10 cellular contexts compared by ENCODE assay signal in genomic region chr20:44495257-44495656, GRCh38. TPM values are rescaled to one million over a fixed set of nuclear protein-coding genes. Genes with fewer than 3 reads are reported as not detected.
DNase-seq lines count a peak whose midpoint lies in the region; ATAC-seq and TF ChIP-seq lines count a peak whose summit lies in the region.
"Had no signal": no experiment of that assay in that cellular context is flagged by ENCODE, and none has a peak within 500 bp of the region (broad histone marks: within the 10 kb centered on the region; RNA-seq: fewer than 3 reads in every experiment).

No MANE protein-coding gene starts in this region.

- H3K4me3 Mint-ChIP-seq in naive thymus-derived CD4-positive, alpha-beta T cell = no peak overlapping the region
- H3K4me3 Mint-ChIP-seq: dendritic cell treated with granulocyte-macrophage colony-stimulating factor and Interleukin-4, amounts not matched to agents 40 ng/mL and 50 ng/mL, for 4 days had no signal

- TF ChIP-seq POLR2A in breast epithelium (IDR thresholded peaks at IDR 0.05) = no peak

- peak; percentile 26 for ATAC-seq in naive thymus-derived CD4-positive, alpha-beta T cell
- ATAC-seq in GM19328 (IDR thresholded peaks at IDR 0.05; ENCODE audit: unreplicated experiment) (no peak), GM19455 (IDR thresholded peaks at IDR 0.05; ENCODE audit: unreplicated experiment) (no peak)

- no peaks in the 10 kb centered on the region for H3K27me3 ChIP-seq in breast epithelium
- H3K27me3 ChIP-seq in naive thymus-derived CD4-positive, alpha-beta T cell (ENCODE audit: control insufficient read depth in 2 of 2, insufficient read depth in 2 of 2, low read length in 2 of 2) = no peaks in the 10 kb centered on the region

- no peaks in the 10 kb centered on the region for H3K36me3 ChIP-seq in breast epithelium
- peaks cover 10 to 91% (median 19%) of the 10 kb centered on the region in 3 experiments for H3K36me3 ChIP-seq in naive thymus-derived CD4-positive, alpha-beta T cell (ENCODE audit: control insufficient read depth in 2 of 3, insufficient read depth in 3 of 3, low read length in 3 of 3)

- peak overlapping the region; percentile 23 to 84 for H3K27ac ChIP-seq in breast epithelium
- no peak overlapping the region for H3K27ac ChIP-seq in naive thymus-derived CD4-positive, alpha-beta T cell (ENCODE audit: low read depth, low read length)

- no peaks in the 10 kb centered on the region for H3K9me3 ChIP-seq in breast epithelium
- H3K9me3 ChIP-seq in naive thymus-derived CD4-positive, alpha-beta T cell (ENCODE audit: control insufficient read depth in 2 of 3, low read length in 3 of 3) = no peaks in the 10 kb centered on the region

- DNase-seq in AML-193 (lab: John Stamatoyannopoulos, UW) (peak; percentile 91 to 92), NCI-H460 (ENCODE audit: extremely low read depth, low read depth) (peak; percentile 50), breast epithelium (ENCODE audit: low spot score in 2 of 2) (no peak), COLO829 (ENCODE audit: low spot score) (no peak), HT-29 (ENCODE audit: low spot score) (no peak)
- DNase-seq in naive thymus-derived CD4-positive, alpha-beta T cell = no peak
- DNase-seq: Right ventricle myocardium superior had no signal

- no peaks in the 10 kb centered on the region for H3K9me3 Mint-ChIP-seq in naive thymus-derived CD4-positive, alpha-beta T cell
- H3K9me3 Mint-ChIP-seq: dendritic cell treated with granulocyte-macrophage colony-stimulating factor and Interleukin-4, amounts not matched to agents 40 ng/mL and 50 ng/mL, for 4 days had no signal

- no peaks in the 10 kb centered on the region for H3K27me3 Mint-ChIP-seq in naive thymus-derived CD4-positive, alpha-beta T cell
- H3K27me3 Mint-ChIP-seq: dendritic cell treated with granulocyte-macrophage colony-stimulating factor and Interleukin-4, amounts not matched to agents 40 ng/mL and 50 ng/mL, for 4 days had no signal

- no peak for TF ChIP-seq CTCF in breast epithelium (IDR thresholded peaks at IDR 0.05)

- H3K4me1 ChIP-seq in breast epithelium = no peaks in the 10 kb centered on the region
- peaks cover 0 to 7% of the 10 kb centered on the region in 2 donors for H3K4me1 ChIP-seq in naive thymus-derived CD4-positive, alpha-beta T cell (ENCODE audit: control insufficient read depth in 2 of 2, insufficient read depth in 2 of 2, low read length in 2 of 2)

- peak overlapping the region in 7 of 9 donors; percentile 44 to 77 (median 73) for H3K27ac Mint-ChIP-seq in naive thymus-derived CD4-positive, alpha-beta T cell
- H3K27ac Mint-ChIP-seq: dendritic cell treated with granulocyte-macrophage colony-stimulating factor and Interleukin-4, amounts not matched to agents 40 ng/mL and 50 ng/mL, for 4 days had no signal

- H3K4me3 ChIP-seq in breast epithelium = no peak overlapping the region
- no peak overlapping the region for H3K4me3 ChIP-seq in naive thymus-derived CD4-positive, alpha-beta T cell (ENCODE audit: low read length)

- POLR2A ChIA-PET in naive thymus-derived CD4-positive, alpha-beta T cell (lab: Charles Lee) = interaction anchor here (0.8 kb wide), 1 partner anchor 20 kb away, joined by 3 read pairs; the partner anchor contains the start of gene TTPAL

- peaks cover 0 to 42% (median 9%) of the 10 kb centered on the region in 7 donors for H3K4me1 Mint-ChIP-seq in naive thymus-derived CD4-positive, alpha-beta T cell

- CTCF ChIA-PET in naive thymus-derived CD4-positive, alpha-beta T cell (lab: Charles Lee) = interaction anchor here (0.6 kb wide), 1 partner anchor 393 kb away, joined by 3 read pairs; no protein-coding TSS in a partner anchor

- intact Hi-C loops in breast epithelium (cut with DNase I; ENCODE audit: low total_unique reads) = no loop called here
- intact Hi-C loops in naive thymus-derived CD4-positive, alpha-beta T cell (cut with micrococcal nuclease) = no loop called here

- H3K36me3 Mint-ChIP-seq in naive thymus-derived CD4-positive, alpha-beta T cell = peaks cover 16 to 60% (median 25%) of the 10 kb centered on the region in 5 donors

RNA-seq across cellular contexts. Expression of gene TTPAL, which starts 19.6 kb away (rescaled TPM):
- total RNA-seq in NCI-H460 (2014; rRNA removed; shearing (Covaris generic)) = 8.2 and 11.3 TPM in 2 replicates
- polyA plus RNA-seq in NCI-H460 (2014; cell fraction: nucleus; rRNA removed) = 5.3 and 6.9 TPM in 2 replicates
- total RNA-seq in breast epithelium = 10 to 100 TPM; 13.5 to 40.8 (median 14.7) TPM
- 10 to 100 TPM; 12.0 to 20.7 (median 17.0) TPM for total RNA-seq in naive thymus-derived CD4-positive, alpha-beta T cell
- 10 to 100 TPM in 1 of 2 donors, 1 to 10 TPM in 1; 8.8 to 14.2 TPM for polyA plus RNA-seq in naive thymus-derived CD4-positive, alpha-beta T cell
- 4.7 and 4.8 TPM in 2 replicates for total RNA-seq in HT-29 (2014; rRNA removed; shearing (Covaris generic))

RNA-seq across cellular contexts. Expression of gene SERINC3, which starts 26.6 kb away (rescaled TPM):
- 129 and 130 TPM in 2 replicates for total RNA-seq in NCI-H460 (2014; rRNA removed; shearing (Covaris generic))
- polyA plus RNA-seq in NCI-H460 (2014; cell fraction: nucleus; rRNA removed) = 39.8 and 51.0 TPM in 2 replicates
- 100 to 1,000 TPM in 2 of 3 donors, 10 to 100 TPM in 1; 91.1 to 254 (median 100) TPM for total RNA-seq in breast epithelium
- 10 to 100 TPM; 59.7 to 85.3 (median 78.9) TPM for total RNA-seq in naive thymus-derived CD4-positive, alpha-beta T cell
- polyA plus RNA-seq in naive thymus-derived CD4-positive, alpha-beta T cell = 100 to 1,000 TPM; 188 to 199 TPM
- total RNA-seq in HT-29 (2014; rRNA removed; shearing (Covaris generic)) = 61.4 and 74.3 TPM in 2 replicates

Comparison
In these comparisons a context has a peak if more than half of its experiments do, and no peak if none do; other contexts are left out.
1. DNase-seq: peak in AML-193 (2 of 2) and NCI-H460 (single experiment); none in breast epithelium (0 of 2), naive thymus-derived CD4-positive, alpha-beta T cell (0 of 9), COLO829 (single experiment) and HT-29 (single experiment).